ENCODE assay signal across 8 cellular contexts in genomic region chr6:111565316-111566221, GRCh38. TPM values are rescaled to one million over a fixed set of nuclear protein-coding genes. Genes with fewer than 3 reads are reported as not detected.
DNase-seq lines count a peak whose midpoint lies in the region; ATAC-seq, FAIRE-seq and TF ChIP-seq lines count a peak whose summit lies in the region.

No MANE protein-coding gene starts in this region.

- H3K36me3 ChIP-seq in bronchial epithelial cell (ENCODE audit: control insufficient read depth, insufficient read depth, low read length), result peaks cover 46% of the 10 kb centered on the region
- H3K36me3 ChIP-seq in osteoblast (ENCODE audit: insufficient read depth, low read length), result peaks cover 64% of the 10 kb centered on the region

- no peaks in the 10 kb centered on the region for H3K9me3 ChIP-seq in osteoblast (ENCODE audit: low read depth, low read length)

- FAIRE-seq in bronchial epithelial cell (lab: Jason Lieb, UNC) (no peak), H54 (lab: Jason Lieb, UNC) (no peak)

- H3K27me3 ChIP-seq in bronchial epithelial cell (ENCODE audit: control insufficient read depth, insufficient read depth, low read length), result no peaks in the 10 kb centered on the region
- no peaks in the 10 kb centered on the region for H3K27me3 ChIP-seq in osteoblast (ENCODE audit: insufficient read depth, low read length)

- no peaks in the 10 kb centered on the region for H3K27me3 Mint-ChIP-seq in activated CD8-positive, alpha-beta memory T cell treated with anti-CD3 and anti-CD28 coated beads, Interleukin-2, amount 10 ng/mL, durations not matched to agents 7 days and 5 days

- H3K4me3 Mint-ChIP-seq in activated CD8-positive, alpha-beta memory T cell treated with anti-CD3 and anti-CD28 coated beads, Interleukin-2, amount 10 ng/mL, durations not matched to agents 7 days and 5 days, result no peak overlapping the region

- peaks cover 26% of the 10 kb centered on the region for H3K4me1 ChIP-seq in osteoblast (ENCODE audit: insufficient read depth, low read length)

- TF ChIP-seq POLR2A in H54 (IDR thresholded peaks at IDR 0.05; ENCODE audit: low read depth, low read length), result no peak

- H3K27ac ChIP-seq in osteoblast (ENCODE audit: low read depth, low read length), result peak overlapping the region; percentile 64

- H3K36me3 Mint-ChIP-seq in activated CD8-positive, alpha-beta memory T cell treated with anti-CD3 and anti-CD28 coated beads, Interleukin-2, amount 10 ng/mL, durations not matched to agents 7 days and 5 days, result peaks cover 43% of the 10 kb centered on the region

- peak overlapping the region; percentile 56 for H3K27ac Mint-ChIP-seq in activated CD8-positive, alpha-beta memory T cell treated with anti-CD3 and anti-CD28 coated beads, Interleukin-2, amount 10 ng/mL, durations not matched to agents 7 days and 5 days

- no peak overlapping the region for H3K4me2 ChIP-seq in osteoblast (ENCODE audit: insufficient read depth, low read length)

- peak; percentile 52 for TF ChIP-seq CTCF in bronchial epithelial cell (IDR thresholded peaks at IDR 0.05; ENCODE audit: insufficient read depth, low read length, severe bottlenecking)
- no peak for TF ChIP-seq CTCF in osteoblast (IDR thresholded peaks at IDR 0.05; ENCODE audit: extremely low read depth, low read depth, low read length)

- CTCF ChIA-PET in activated CD8-positive, alpha-beta memory T cell treated with anti-CD3 and anti-CD28 coated beads, Interleukin-2, amount 10 ng/mL, durations not matched to agents 7 days and 5 days (lab: Charles Lee), result interaction anchor here (1.2 to 2.4 kb wide), 3 partner anchors 8 to 308 kb away, joined by 3 to 6 read pairs (median 3); no protein-coding TSS in a partner anchor

- H2AFZ ChIP-seq in osteoblast (ENCODE audit: low read length), result no peak overlapping the region

- no peak overlapping the region for H3K4me3 ChIP-seq in bronchial epithelial cell (ENCODE audit: low read depth, low read length)
- no peak overlapping the region for H3K4me3 ChIP-seq in osteoblast (ENCODE audit: insufficient read depth, low read length)

- no peak for DNase-seq in activated CD8-positive, alpha-beta memory T cell treated with anti-CD3 and anti-CD28 coated beads, Interleukin-2, amount 10 ng/mL, durations not matched to agents 7 days and 5 days
- no peak for DNase-seq in activated CD8-positive, alpha-beta memory T cell treated with anti-CD3 and anti-CD28 coated beads, Interleukin-2, amount 50 U/mL, for 4 hours
- DNase-seq in NCI-H345 (lab: John Stamatoyannopoulos, UW), result peak; percentile 92
- DNase-seq in bronchial epithelial cell (ENCODE audit: low read depth), result no peak
- DNase-seq in osteoblast (ENCODE audit: insufficient read length, low spot score, missing footprints), result no peak
- no peak for DNase-seq in RKO (ENCODE audit: low spot score)
- no peak for DNase-seq in H54 (ENCODE audit: insufficient read length, low spot score)

- ATAC-seq in activated CD8-positive, alpha-beta memory T cell treated with anti-CD3 and anti-CD28 coated beads, Interleukin-2, amount 10 ng/mL, durations not matched to agents 7 days and 5 days, result peak; percentile 35
- peak; percentile 71 for ATAC-seq in HG02840 (IDR thresholded peaks at IDR 0.05; ENCODE audit: low FRiP score, unreplicated experiment)

- H3K9me3 Mint-ChIP-seq in activated CD8-positive, alpha-beta memory T cell treated with anti-CD3 and anti-CD28 coated beads, Interleukin-2, amount 10 ng/mL, durations not matched to agents 7 days and 5 days (ENCODE audit: low read depth), result no peaks in the 10 kb centered on the region

- H3K79me2 ChIP-seq in osteoblast (ENCODE audit: insufficient read depth, low read length), result peaks cover 10% of the 10 kb centered on the region

- H3K4me1 Mint-ChIP-seq in activated CD8-positive, alpha-beta memory T cell treated with anti-CD3 and anti-CD28 coated beads, Interleukin-2, amount 10 ng/mL, durations not matched to agents 7 days and 5 days, result peaks cover 35% of the 10 kb centered on the region

- H4K20me1 ChIP-seq in osteoblast (ENCODE audit: insufficient read depth, low read length), result no peaks in the 10 kb centered on the region

RNA-seq across cellular contexts. Expression of gene TRAF3IP2, which starts 40.1 kb away (rescaled TPM):
- 10 to 100 TPM; 14.8 to 15.5 TPM for total RNA-seq in activated CD8-positive, alpha-beta memory T cell treated with anti-CD3 and anti-CD28 coated beads, Interleukin-2, amount 10 ng/mL, durations not matched to agents 7 days and 5 days
- total RNA-seq in bronchial epithelial cell, result 38.5 and 39.8 TPM in 2 replicates
- total RNA-seq in osteoblast, result 23.6 and 23.9 TPM in 2 replicates
